8 cellular contexts compared by ENCODE assay signal in the genomic region with DNA sequence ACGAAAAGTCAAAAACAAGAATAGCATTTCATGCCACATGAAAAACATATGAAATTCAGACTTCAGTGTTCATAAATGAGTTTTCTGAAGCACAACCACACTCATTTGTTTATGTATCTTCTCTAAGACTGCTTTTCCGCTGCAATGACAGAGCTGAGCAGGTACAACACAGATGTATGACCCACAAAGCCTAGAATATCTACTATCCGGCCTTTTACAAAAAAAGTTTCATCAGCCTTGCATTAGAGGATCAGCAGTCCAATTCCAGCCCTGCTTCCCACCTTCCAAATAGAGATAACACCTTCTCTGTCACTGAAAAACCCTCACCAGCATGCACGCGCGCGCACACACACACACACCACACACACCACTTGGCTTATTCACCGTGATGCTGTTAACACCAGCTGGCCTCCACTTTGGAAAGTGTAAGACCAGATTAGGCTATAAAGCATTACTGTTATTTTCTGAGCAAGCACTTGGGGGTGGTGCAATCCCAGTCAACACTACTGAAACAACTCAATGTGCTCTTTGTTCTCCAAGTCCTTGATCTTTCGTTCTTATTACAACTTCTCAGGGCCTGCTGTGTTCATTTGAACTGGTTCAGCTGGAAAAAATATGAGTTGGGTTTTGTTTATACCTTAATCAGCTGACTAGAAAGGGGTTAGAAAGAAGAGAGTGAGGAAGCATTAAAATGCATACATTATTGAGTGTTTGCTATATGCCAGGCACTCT.
DNase-seq lines count a peak whose midpoint lies in the region; ATAC-seq and TF ChIP-seq lines count a peak whose summit lies in the region.

No MANE protein-coding gene starts in this region.

- H2BK20ac ChIP-seq in H9 (ENCODE audit: low read depth, low read length, poor library complexity, severe bottlenecking), result no peak overlapping the region

- H3K27me3 ChIP-seq in H9 (ENCODE audit: insufficient read depth, low read length) (no peaks in the 10 kb centered on the region), cardiac muscle cell (no peaks in the 10 kb centered on the region), stomach (no peaks in the 10 kb centered on the region)

- H3K23ac ChIP-seq in H9 (ENCODE audit: insufficient read length, low read depth, low read length), result no peak overlapping the region

- no peak overlapping the region for H4K5ac ChIP-seq in H9 (ENCODE audit: insufficient read length, low read depth, low read length)

- TF ChIP-seq POLR2A in stomach (IDR thresholded peaks at IDR 0.05), result no peak

- no peak for ATAC-seq in HG03378 (IDR thresholded peaks at IDR 0.05; ENCODE audit: unreplicated experiment)
- no peak for ATAC-seq in HG03469 (IDR thresholded peaks at IDR 0.05; ENCODE audit: unreplicated experiment)

- no peak overlapping the region for H4K91ac ChIP-seq in H9 (ENCODE audit: insufficient read length, low read depth, low read length)

- no peaks in the 10 kb centered on the region for H3K4me1 ChIP-seq in H9 (ENCODE audit: insufficient read depth, low read length)
- H3K4me1 ChIP-seq in cardiac muscle cell (ENCODE audit: low read depth), result no peaks in the 10 kb centered on the region
- peaks cover 0 to 49% (median 37%) of the 10 kb centered on the region in 4 donors for H3K4me1 ChIP-seq in stomach

- no peak overlapping the region for H3K14ac ChIP-seq in H9 (ENCODE audit: insufficient read depth, low read length)

- no CpG with 5 or more reads among the region's 9 CpGs for WGBS in H9 (ENCODE audit: extremely low coverage, insufficient read length, low lambda C conversion rate)
- 71 to 80% (median 77%) methylated on average over 9 of the region's 9 CpGs for WGBS in stomach, 5 donors

- peaks cover 14 to 22% of the 10 kb centered on the region in 2 experiments for H3K4me1 Mint-ChIP-seq in H9
- H3K4me1 Mint-ChIP-seq in activated CD4-positive, alpha-beta memory T cell treated with anti-CD3 and anti-CD28 coated beads for 36 hours (ENCODE audit: low read depth), result peaks cover 28% of the 10 kb centered on the region

- peaks cover 0 to 4% of the 10 kb centered on the region in 2 experiments; a peak in 3 of 5 replicates for H3K9me3 Mint-ChIP-seq in H9
- H3K9me3 Mint-ChIP-seq in activated CD4-positive, alpha-beta memory T cell treated with anti-CD3 and anti-CD28 coated beads for 36 hours, result no peaks in the 10 kb centered on the region

- H2BK5ac ChIP-seq in H9 (ENCODE audit: insufficient read length, low read length), result no peak overlapping the region

- H3K4me3 ChIP-seq in cardiac muscle cell (no peak overlapping the region), stomach (no peak overlapping the region)

- DNase-seq in Ammon's horn (ENCODE audit: low spot score) (peak; percentile 91), H9 (no peak), cardiac muscle cell (ENCODE audit: low read depth in 1 of 2, low spot score in 1 of 2) (peak; percentile 20 to 94), stomach (peak; percentile 40), SHP77 (lab: John Stamatoyannopoulos, UW) (no peak)
- DNase-seq in activated CD4-positive, alpha-beta memory T cell treated with anti-CD3 and anti-CD28 coated beads for 36 hours, result peak; percentile 65

- no peak overlapping the region for H3K4me3 Mint-ChIP-seq in H9
- H3K4me3 Mint-ChIP-seq in activated CD4-positive, alpha-beta memory T cell treated with anti-CD3 and anti-CD28 coated beads for 36 hours, result no peak overlapping the region

- no peak overlapping the region for H4K8ac ChIP-seq in H9 (replicated peaks; ENCODE audit: insufficient read length, low read depth, low read length)

- H3K9me3 ChIP-seq in H9 (ENCODE audit: control insufficient read depth, low read depth, low read length), result no peaks in the 10 kb centered on the region
- H3K9me3 ChIP-seq in cardiac muscle cell (ENCODE audit: low read depth), result no peaks in the 10 kb centered on the region
- no peaks in the 10 kb centered on the region for H3K9me3 ChIP-seq in stomach

- no peak overlapping the region for H2AFZ ChIP-seq in H9 (ENCODE audit: low read length)

- H3K36me3 ChIP-seq in cardiac muscle cell, result no peaks in the 10 kb centered on the region
- H3K36me3 ChIP-seq in stomach, result no peaks in the 10 kb centered on the region

- no peaks in the 10 kb centered on the region for H3K79me1 ChIP-seq in H9 (ENCODE audit: insufficient read depth, low read depth, low read length, poor library complexity, severe bottlenecking)

- TF ChIP-seq EP300 in stomach (IDR thresholded peaks at IDR 0.05), result no peak

- H3K4me2 ChIP-seq in H9 (ENCODE audit: insufficient read depth, insufficient read length, low read length), result no peak overlapping the region

- no peak overlapping the region for H3T11ph ChIP-seq in H9 (ENCODE audit: low read length)

- no peak overlapping the region for H3K4ac ChIP-seq in H9 (ENCODE audit: low read depth, low read length)

- H3K27ac ChIP-seq in H9 (ENCODE audit: insufficient read length, low read depth, low read length) (no peak overlapping the region), cardiac muscle cell (no peak overlapping the region), stomach (peak overlapping the region in 3 of 5 donors; percentile 49 to 57 (median 53))

- no peaks in the 10 kb centered on the region for H3K23me2 ChIP-seq in H9 (ENCODE audit: insufficient read length, low read depth, low read length, poor library complexity, severe bottlenecking)

- H2BK15ac ChIP-seq in H9 (ENCODE audit: low read depth, low read length), result no peak overlapping the region

- H3K27ac Mint-ChIP-seq in H9, result no peak overlapping the region
- peak overlapping the region; percentile 80 for H3K27ac Mint-ChIP-seq in activated CD4-positive, alpha-beta memory T cell treated with anti-CD3 and anti-CD28 coated beads for 36 hours

- no peak overlapping the region for H3K9ac ChIP-seq in H9 (ENCODE audit: extremely low read depth, insufficient read length, low read length)

- H2BK12ac ChIP-seq in H9 (ENCODE audit: insufficient read length, low read depth, low read length), result no peak overlapping the region

- H3K56ac ChIP-seq in H9 (ENCODE audit: insufficient read length, low read depth, low read length), result no peak overlapping the region

- TF ChIP-seq CTCF in H9 (conservative IDR thresholded peaks at IDR 0.05) (peak; percentile 17; the same call in 1 of the 3 replicates), cardiac muscle cell (IDR thresholded peaks at IDR 0.05; ENCODE audit: low read depth, low read length) (peak; percentile 19), stomach (IDR thresholded peaks at IDR 0.05) (peak in 1 of 7 experiments; percentile 32)

- POLR2A ChIA-PET in activated CD4-positive, alpha-beta memory T cell treated with anti-CD3 and anti-CD28 coated beads for 36 hours (lab: Charles Lee), result no interaction called here

- 0 out of 7 replicates have a peak, but pooled peaks cover 0 to 4% (median 0%) of the 10 kb centered on the region in 3 experiments for H3K36me3 Mint-ChIP-seq in H9 (ENCODE audit: insufficient read depth in 1 of 3, low read depth in 3 of 3)
- H3K36me3 Mint-ChIP-seq in activated CD4-positive, alpha-beta memory T cell treated with anti-CD3 and anti-CD28 coated beads for 36 hours, result no peaks in the 10 kb centered on the region

- H2BK120ac ChIP-seq in H9 (ENCODE audit: low read depth, low read length, poor library complexity, severe bottlenecking), result no peak overlapping the region

- no peaks in the 10 kb centered on the region for H4K20me1 ChIP-seq in H9 (ENCODE audit: control insufficient read depth, insufficient read depth, insufficient read length)

- no peak overlapping the region for H3K18ac ChIP-seq in H9 (ENCODE audit: insufficient read length, low read depth, low read length)

- intact Hi-C loops in activated CD4-positive, alpha-beta memory T cell treated with anti-CD3 and anti-CD28 coated beads for 36 hours (cut with micrococcal nuclease), result loop anchor here (1.0 to 2.0 kb wide), 4 partner anchors 43 to 159 kb away; partner anchors contain the start of gene GLUL
- intact Hi-C loops in stomach (cut with DNase I; ENCODE audit: low total_unique reads), result loop anchor here (10.0 kb wide), 1 partner anchor 93 kb away; the partner anchor contains the start of gene GLUL

- H3K27me3 Mint-ChIP-seq in H9 (ENCODE audit: low read depth), result no peaks in the 10 kb centered on the region
- no peaks in the 10 kb centered on the region for H3K27me3 Mint-ChIP-seq in activated CD4-positive, alpha-beta memory T cell treated with anti-CD3 and anti-CD28 coated beads for 36 hours

- no peak overlapping the region for H2AK5ac ChIP-seq in H9 (ENCODE audit: insufficient read length, low read length)

- no peaks in the 10 kb centered on the region for H3K79me2 ChIP-seq in H9 (ENCODE audit: insufficient read depth, low read length)

- CTCF ChIA-PET in activated CD4-positive, alpha-beta memory T cell treated with anti-CD3 and anti-CD28 coated beads for 36 hours (lab: Charles Lee), result interaction anchor here (0.8 to 1.9 kb wide), 2 partner anchors 94 to 158 kb away, joined by 4 to 10 read pairs; no protein-coding TSS in a partner anchor

Comparison
In these comparisons a context has a peak if more than half of its experiments do, and no peak if none do; other contexts are left out.
1. DNase-seq: peak in Ammon's horn (single experiment), activated CD4-positive, alpha-beta memory T cell treated with anti-CD3 and anti-CD28 coated beads for 36 hours (single experiment), cardiac muscle cell (2 of 2) and stomach (single experiment); none in H9 (single experiment) and SHP77 (0 of 2).
2. H3K27ac ChIP-seq: peak in stomach (3 of 5); none in H9 (single experiment) and cardiac muscle cell (single experiment).